In the genomic region with DNA sequence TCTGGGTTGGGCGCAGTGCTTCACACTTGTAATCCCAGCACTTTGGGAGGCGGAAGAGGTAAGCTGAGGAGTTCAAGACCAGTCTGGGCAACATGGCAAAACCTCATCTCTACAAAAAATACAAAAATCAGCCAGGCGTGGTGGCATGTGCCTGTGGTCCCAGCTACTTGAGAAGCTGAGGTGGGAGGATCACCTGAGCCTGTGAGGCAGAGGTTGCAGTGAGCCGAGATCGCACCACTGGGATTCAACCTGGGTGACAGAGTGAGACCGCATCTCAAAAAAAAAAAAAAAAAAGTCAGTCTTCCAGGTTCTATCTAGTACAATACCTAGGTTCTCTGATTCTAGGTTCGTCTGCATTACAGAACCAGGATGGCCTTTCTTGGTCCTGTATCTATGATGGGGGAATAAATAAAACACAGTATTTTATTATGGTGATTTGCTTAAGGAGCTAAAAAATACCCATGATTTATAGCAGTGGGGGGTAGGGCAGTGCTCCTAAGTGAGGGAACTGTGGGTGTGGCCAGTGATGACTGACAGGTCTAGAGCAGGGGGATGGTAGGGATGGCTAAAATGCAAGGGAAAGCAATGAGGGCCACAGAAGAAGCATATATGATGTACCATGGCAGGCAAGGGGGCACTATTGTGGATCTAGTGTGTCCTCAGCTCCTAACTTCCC, we compare ENCODE assay signal across 14 cellular contexts.
A peak's percentile ranks its signal among the peaks of the same experiment; 100 is the strongest.
DNase-seq lines count a peak whose midpoint lies in the region; ATAC-seq, FAIRE-seq and TF ChIP-seq lines count a peak whose summit lies in the region.
"Had no signal": no experiment of that assay in that cellular context is flagged by ENCODE, and none has a peak within 500 bp of the region (broad histone marks: within the 10 kb centered on the region; RNA-seq: fewer than 3 reads in every experiment).

No MANE protein-coding gene starts in this region.

- no peak overlapping the region for H2AK9ac ChIP-seq in IMR-90 (replicated peaks; ENCODE audit: low read depth, low read length, poor library complexity)

- H4K8ac ChIP-seq in IMR-90 (ENCODE audit: low read depth in 2 of 2, low read length in 2 of 2): no peak overlapping the region

- H2AFZ ChIP-seq in IMR-90 (replicated peaks; ENCODE audit: low read length, poor library complexity): no peak overlapping the region
- peak overlapping the region; percentile 60 for H2AFZ ChIP-seq in K562 (ENCODE audit: low read depth, low read length)
- no peak overlapping the region for H2AFZ ChIP-seq in neural progenitor cell (replicated peaks)

- peak overlapping the region; percentile 28; the same call in 1 of the 2 replicates for H2BK20ac ChIP-seq in IMR-90 (ENCODE audit: low read depth, low read length)

- intact Hi-C loops in IMR-90 (cut with micrococcal nuclease) (no loop called here), K562 (cut with micrococcal nuclease) (no loop called here), MCF 10A (cut with micrococcal nuclease) (no loop called here)

- in situ Hi-C loops in IMR-90 (cut with MboI; ENCODE audit: low sequenced_read_pairs) (no loop called here), K562 (cut with MboI) (no loop called here)

- H3K56ac ChIP-seq in IMR-90 (ENCODE audit: extremely low read depth, insufficient read depth, low read length): no peak overlapping the region

- H3K14ac ChIP-seq in IMR-90 (replicated peaks; ENCODE audit: low read depth, low read length): no peak overlapping the region

- H3K4me2 ChIP-seq in IMR-90 (ENCODE audit: low read depth, low read length) (no peak overlapping the region), K562 (ENCODE audit: insufficient read depth, low read length) (peak overlapping the region; percentile 16), neural progenitor cell (no peak overlapping the region)

- POLR2A ChIA-PET in IMR-90 (lab: Charles Lee; ENCODE audit: unreplicated experiment): no interaction called here
- POLR2A ChIA-PET in K562 (lab: Yijun Ruan, JAX): interaction anchor here (1.0 kb wide), 1 partner anchor 15 kb away, joined by 3 read pairs; no protein-coding TSS in a partner anchor
- POLR2A ChIA-PET in MCF 10A (lab: Yijun Ruan, JAX): no interaction called here

- H3K27me3 Mint-ChIP-seq in neural progenitor cell (ENCODE audit: insufficient read depth, low read depth): no peaks in the 10 kb centered on the region
- H3K27me3 Mint-ChIP-seq in MCF 10A (ENCODE audit: insufficient read depth, unreplicated experiment): no peaks in the 10 kb centered on the region

- H3K27me3 ChIP-seq in IMR-90 (ENCODE audit: control insufficient read depth, insufficient read depth, low read length) (no peaks in the 10 kb centered on the region), K562 (ENCODE audit: control insufficient read depth in 2 of 2, insufficient read depth in 2 of 2, low read length in 2 of 2) (no peaks in the 10 kb centered on the region), neural progenitor cell (no peaks in the 10 kb centered on the region)

- no peak overlapping the region for H2BK5ac ChIP-seq in IMR-90 (ENCODE audit: low read depth, low read length, poor library complexity, severe bottlenecking)

- H3K9me1 ChIP-seq in IMR-90 (ENCODE audit: insufficient read depth, low read length) (peaks cover 2% of the 10 kb centered on the region; the same call in 1 of the 2 replicates), K562 (ENCODE audit: control insufficient read depth, insufficient read depth, low read length) (no peaks in the 10 kb centered on the region)

- peak overlapping the region; percentile 35; the same call in 1 of the 2 replicates for H2AK5ac ChIP-seq in IMR-90 (ENCODE audit: low read depth, low read length)

- H3K18ac ChIP-seq in IMR-90 (ENCODE audit: low read depth, low read length): 0 out of 2 replicates have a peak overlapping the region, but pooled peaks have one; percentile 33

- TF ChIP-seq CTCF in IMR-90 (conservative IDR thresholded peaks at IDR 0.05; ENCODE audit: low read depth, low read length): no peak
- no peak for TF ChIP-seq CTCF in K562 (IDR thresholded peaks at IDR 0.05 in 2 of 3, conservative IDR thresholded peaks at IDR 0.05 in 1 of 3; ENCODE audit: insufficient read depth in 2 of 3, low read depth in 1 of 3, low read length in 3 of 3)
- no peak for TF ChIP-seq CTCF in neural progenitor cell (IDR thresholded peaks at IDR 0.05)
- no peak for TF ChIP-seq CTCF in MCF 10A (IDR thresholded peaks at IDR 0.05; ENCODE audit: unreplicated experiment)

- H3K36me3 Mint-ChIP-seq in neural progenitor cell (no peaks in the 10 kb centered on the region), MCF 10A (ENCODE audit: insufficient read depth, unreplicated experiment) (no peaks in the 10 kb centered on the region)

- peak overlapping the region; percentile 67; the same call in 1 of the 2 replicates for H3K4ac ChIP-seq in IMR-90 (ENCODE audit: low read depth, low read length)

- WGBS in IMR-90 (ENCODE audit: extremely low coverage in 2 of 2, insufficient read length in 1 of 2), 2 experiments: 80% methylated on average over 1 of the region's 7 CpGs; no CpG with 5 or more reads in 1 of the 2 experiments
- 63% methylated on average over 6 of the region's 7 CpGs for WGBS in K562 (ENCODE audit: insufficient coverage, low coverage, missing lambda C conversion rate)

- H3K9ac ChIP-seq in IMR-90 (ENCODE audit: low read depth, low read length) (no peak overlapping the region), K562 (ENCODE audit: insufficient read depth in 1 of 2, low read depth in 2 of 2, low read length in 2 of 2) (no peak overlapping the region), neural progenitor cell (no peak overlapping the region)

- TF ChIP-seq POLR2A in IMR-90 (IDR thresholded peaks at IDR 0.05; ENCODE audit: low read depth, low read length) (no peak), K562 (conservative IDR thresholded peaks at IDR 0.05) (no peak)

- H3K4me3 ChIP-seq in IMR-90 (ENCODE audit: insufficient read depth, low read depth, low read length) (no peak overlapping the region), K562 (no peak overlapping the region), neural progenitor cell (no peak overlapping the region)

- no peaks in the 10 kb centered on the region for H3K9me3 Mint-ChIP-seq in neural progenitor cell
- H3K9me3 Mint-ChIP-seq in MCF 10A (ENCODE audit: unreplicated experiment): no peaks in the 10 kb centered on the region

- H3K23ac ChIP-seq in IMR-90 (ENCODE audit: low read depth, low read length): no peak overlapping the region

- H3K4me3 Mint-ChIP-seq in neural progenitor cell: no peak overlapping the region
- H3K4me3 Mint-ChIP-seq in MCF 10A (ENCODE audit: unreplicated experiment): no peak overlapping the region

- H3K27ac Mint-ChIP-seq in neural progenitor cell (peak overlapping the region; percentile 60), MCF 10A (ENCODE audit: low read depth, unreplicated experiment) (no peak overlapping the region)

- no peaks in the 10 kb centered on the region for H4K20me1 ChIP-seq in IMR-90 (ENCODE audit: insufficient read depth, low read length)
- H4K20me1 ChIP-seq in K562 (replicated peaks; ENCODE audit: control insufficient read depth, insufficient read depth, low read length): no peaks in the 10 kb centered on the region
- no peaks in the 10 kb centered on the region for H4K20me1 ChIP-seq in neural progenitor cell (ENCODE audit: low read depth)

- FAIRE-seq in K562 (lab: Jason Lieb, UNC): no peak
- FAIRE-seq: D721Med had no signal

- peak overlapping the region; percentile 77; the same call in 1 of the 3 replicates for H2BK15ac ChIP-seq in IMR-90 (ENCODE audit: low read depth, low read length)

- H2BK120ac ChIP-seq in IMR-90 (ENCODE audit: low read depth, low read length): peak overlapping the region; percentile 56

- no peak overlapping the region for H4K5ac ChIP-seq in IMR-90 (ENCODE audit: low read depth, low read length)

- H3K4me1 Mint-ChIP-seq in neural progenitor cell (peaks cover 19% of the 10 kb centered on the region), MCF 10A (ENCODE audit: insufficient read depth, unreplicated experiment) (no peaks in the 10 kb centered on the region)

- BruUV-seq in IMR-90 (replicated peaks; lab: Mats Ljungman, UMichigan): no TSS peak
- no TSS peak for BruUV-seq in K562 (replicated peaks; lab: Mats Ljungman, UMichigan)
- BruUV-seq in MCF 10A (replicated peaks; lab: Mats Ljungman, UMichigan): no TSS peak

- ATAC-seq in IMR-90 (ENCODE audit: low read depth) (no peak), K562 (peak; percentile 58)

- H3K9me3 ChIP-seq in IMR-90 (ENCODE audit: control insufficient read depth, insufficient read depth, low read length) (no peaks in the 10 kb centered on the region), K562 (replicated peaks; ENCODE audit: control insufficient read depth, insufficient read depth, low read depth, low read length) (no peaks in the 10 kb centered on the region), neural progenitor cell (ENCODE audit: low read depth) (no peaks in the 10 kb centered on the region)

- H3K27ac ChIP-seq in IMR-90 (ENCODE audit: insufficient read depth, low read length) (no peak overlapping the region), K562 (ENCODE audit: extremely low read depth, low read depth, low read length) (no peak overlapping the region), neural progenitor cell (no peak overlapping the region)
- H3K27ac ChIP-seq: 22Rv1, C4-2B had no signal

- H4K91ac ChIP-seq in IMR-90 (ENCODE audit: insufficient read depth, low read depth, low read length): no peak overlapping the region

- peaks cover 5% of the 10 kb centered on the region for H3F3A ChIP-seq in neural progenitor cell (ENCODE audit: low read depth)

- dilution Hi-C loops in IMR-90 (cut with HindIII; ENCODE audit: low sequenced_read_pairs, unreplicated experiment): no loop called here

- DNase-seq in NCI-H187 treated with DMSO at 0.1 percent for 48 hours (lab: John Stamatoyannopoulos, UW): peak; percentile 45
- DNase-seq in NCI-H187 (lab: John Stamatoyannopoulos, UW): no peak
- DNase-seq in IMR-90: no peak
- DNase-seq in K562 (ENCODE audit: extremely low read depth in 1 of 4, low spot score in 3 of 4): peak; percentile 31 to 66 (median 44)
- no peak for DNase-seq in neural progenitor cell (ENCODE audit: low spot score)
- no peak for DNase-seq in HuH-7.5 (ENCODE audit: low spot score)
- DNase-seq in MCF 10A (ENCODE audit: unreplicated experiment): no peak
- DNase-seq in UCSD-AML1 (lab: John Stamatoyannopoulos, UW; ENCODE audit: unreplicated experiment): no peak
- DNase-seq: H7, NCI-H774, SHP77 treated with DMSO at 0.1 percent for 48 hours had no signal

- H3K79me2 ChIP-seq in K562 (ENCODE audit: control insufficient read depth, insufficient read depth, low read length) (no peaks in the 10 kb centered on the region), neural progenitor cell (ENCODE audit: low read depth) (no peaks in the 10 kb centered on the region)

- H3K79me1 ChIP-seq in IMR-90 (ENCODE audit: low read depth in 1 of 2, low read length in 2 of 2): no peaks in the 10 kb centered on the region

- TF ChIP-seq EP300 in K562 (IDR thresholded peaks at IDR 0.05; ENCODE audit: low read length): no peak

- TF ChIP-seq RAD21 in IMR-90 (IDR thresholded peaks at IDR 0.05; ENCODE audit: low read length): no peak
- no peak for TF ChIP-seq RAD21 in K562 (CRISPR knock-in tag; conservative IDR thresholded peaks at IDR 0.05 in 1 of 2, IDR thresholded peaks at IDR 0.05 in 1 of 2)

- H3K36me3 ChIP-seq in IMR-90 (ENCODE audit: control insufficient read depth, insufficient read depth, low read length) (no peaks in the 10 kb centered on the region), K562 (ENCODE audit: control insufficient read depth, insufficient read depth, low read length) (no peaks in the 10 kb centered on the region), neural progenitor cell (no peaks in the 10 kb centered on the region)

- H3K4me1 ChIP-seq in IMR-90 (ENCODE audit: control insufficient read depth, insufficient read depth, low read length): peaks cover 6% of the 10 kb centered on the region
- H3K4me1 ChIP-seq in K562 (replicated peaks in 1 of 2; ENCODE audit: control insufficient read depth in 2 of 2, insufficient read depth in 2 of 2, low read length in 2 of 2): peaks cover 30 to 51% of the 10 kb centered on the region in 2 experiments
- H3K4me1 ChIP-seq in neural progenitor cell: peaks cover 15% of the 10 kb centered on the region

- CTCF ChIA-PET in IMR-90 (lab: Yijun Ruan, JAX): no interaction called here
- CTCF ChIA-PET in K562 (lab: Yijun Ruan, JAX; ENCODE audit: low intra/inter-chr PET ratio): no interaction called here
- CTCF ChIA-PET in MCF 10A (lab: Yijun Ruan, JAX): interaction anchor here (0.6 to 2.3 kb wide), 2 partner anchors 21 to 195 kb away, joined by 3 to 11 read pairs; no protein-coding TSS in a partner anchor

Comparison
In these comparisons a context has a peak if more than half of its experiments do, and no peak if none do; other contexts are left out.
1. DNase-seq: peak in NCI-H187 treated with DMSO at 0.1 percent for 48 hours (single experiment) and K562 (4 of 4); none in NCI-H187 (0 of 2), IMR-90 (single experiment), neural progenitor cell (single experiment), HuH-7.5 (single experiment), MCF 10A (single experiment) and UCSD-AML1 (single experiment).